Comparison of ENCODE assay signal across 7 cellular contexts in genomic region chr7:27154901-27155815, GRCh38. TPM values are rescaled to one million over a fixed set of nuclear protein-coding genes. Genes with fewer than 3 reads are reported as not detected.
DNase-seq lines count a peak whose midpoint lies in the region; ATAC-seq and TF ChIP-seq lines count a peak whose summit lies in the region.

No MANE protein-coding gene starts in this region.

- H3K9ac ChIP-seq in IMR-90 (ENCODE audit: low read depth, low read length) (peak overlapping the region; percentile 44; the same call in 1 of the 2 replicates), subcutaneous abdominal adipose tissue (ENCODE audit: low read length in 5 of 5) (peak overlapping the region in 3 of 5 donors; percentile 10 to 77 (median 72))

- dilution Hi-C loops in IMR-90 (cut with HindIII; ENCODE audit: low sequenced_read_pairs, unreplicated experiment): no loop called here

- in situ Hi-C loops in IMR-90 (cut with MboI; ENCODE audit: low sequenced_read_pairs): loop anchor here (5.0 kb wide), 2 partner anchors 788 to 1303 kb away; no protein-coding TSS in a partner anchor

- TF ChIP-seq RAD21 in IMR-90 (IDR thresholded peaks at IDR 0.05; ENCODE audit: low read length): no peak

- no peak overlapping the region for H2BK20ac ChIP-seq in IMR-90 (ENCODE audit: low read depth, low read length)

- H3K4ac ChIP-seq in IMR-90 (ENCODE audit: low read depth, low read length): 0 out of 2 replicates have a peak overlapping the region, but pooled peaks have one; percentile 3

- H2BK120ac ChIP-seq in IMR-90 (ENCODE audit: low read depth, low read length): no peak overlapping the region

- 0 out of 4 replicates have a peak, but pooled peaks cover 0 to 10% of the 10 kb centered on the region in 2 experiments for H3K79me1 ChIP-seq in IMR-90 (ENCODE audit: low read depth in 1 of 2, low read length in 2 of 2)

- no peak for ATAC-seq in IMR-90 (ENCODE audit: low read depth)

- WGBS in IMR-90 (ENCODE audit: extremely low coverage in 2 of 2, insufficient read length in 1 of 2), 2 experiments: 61% methylated on average over 32 of the region's 48 CpGs; no CpG with 5 or more reads in 1 of the 2 experiments

- H3K23ac ChIP-seq in IMR-90 (ENCODE audit: low read depth, low read length): peak overlapping the region; percentile 7; the same call in 1 of the 2 replicates

- peak overlapping the region; percentile 88 for H3K4me2 ChIP-seq in IMR-90 (ENCODE audit: low read depth, low read length)

- H3K4me1 ChIP-seq in IMR-90 (ENCODE audit: control insufficient read depth, insufficient read depth, low read length) (peaks cover 6% of the 10 kb centered on the region; the same call in 1 of the 2 replicates), subcutaneous abdominal adipose tissue (ENCODE audit: control insufficient read depth in 5 of 5, insufficient read depth in 5 of 5, low read length in 5 of 5) (peaks cover 4 to 65% (median 63%) of the 10 kb centered on the region in 5 donors)

- DNase-seq in IMR-90: no peak
- peak; percentile 47 for DNase-seq in activated T-cell treated with anti-CD3 and anti-CD28 coated beads for 4 hours
- DNase-seq in left kidney (ENCODE audit: low read depth, low spot score): peak; percentile 80
- no peak for DNase-seq in C1 segment of cervical spinal cord (lab: John Stamatoyannopoulos, UW)
- DNase-seq in NCI-H1417 treated with DMSO at 0.1 percent for 48 hours (lab: John Stamatoyannopoulos, UW): no peak
- DNase-seq in amniotic stem cell (lab: John Stamatoyannopoulos, UW): no peak

- no peak overlapping the region for H3K18ac ChIP-seq in IMR-90 (ENCODE audit: low read depth, low read length)

- H3K4me3 ChIP-seq in IMR-90 (ENCODE audit: insufficient read depth, low read depth, low read length) (peak overlapping the region; percentile 69; the same call in 1 of the 2 replicates), subcutaneous abdominal adipose tissue (ENCODE audit: low read depth in 1 of 5, low read length in 5 of 5) (peak overlapping the region; percentile 75 to 92 (median 82))

- TF ChIP-seq CTCF in IMR-90 (conservative IDR thresholded peaks at IDR 0.05; ENCODE audit: low read depth, low read length): no peak

- no peak overlapping the region for H2BK15ac ChIP-seq in IMR-90 (ENCODE audit: low read depth, low read length)

- peak overlapping the region; percentile 38 for H2AFZ ChIP-seq in IMR-90 (replicated peaks; ENCODE audit: low read length, poor library complexity)

- no peak overlapping the region for H2BK5ac ChIP-seq in IMR-90 (ENCODE audit: low read depth, low read length, poor library complexity, severe bottlenecking)

- H3K36me3 ChIP-seq in IMR-90 (ENCODE audit: control insufficient read depth, insufficient read depth, low read length) (no peaks in the 10 kb centered on the region), subcutaneous abdominal adipose tissue (ENCODE audit: control insufficient read depth in 5 of 5, insufficient read depth in 5 of 5, low read length in 5 of 5) (no peaks in the 10 kb centered on the region)

- H3K56ac ChIP-seq in IMR-90 (ENCODE audit: extremely low read depth, insufficient read depth, low read length): no peak overlapping the region

- CTCF ChIA-PET in IMR-90 (lab: Yijun Ruan, JAX): no interaction called here

- H3K27ac ChIP-seq in IMR-90 (ENCODE audit: insufficient read depth, low read length): peak overlapping the region; percentile 34
- peak overlapping the region; percentile 95 for H3K27ac ChIP-seq in subcutaneous abdominal adipose tissue (ENCODE audit: low read depth, low read length)

- TF ChIP-seq POLR2A in IMR-90 (IDR thresholded peaks at IDR 0.05; ENCODE audit: low read depth, low read length): no peak

- no peak overlapping the region for H2AK9ac ChIP-seq in IMR-90 (replicated peaks; ENCODE audit: low read depth, low read length, poor library complexity)

- H4K8ac ChIP-seq in IMR-90 (ENCODE audit: low read depth in 2 of 2, low read length in 2 of 2): peak overlapping the region; percentile 6 to 90; a peak in 2 of 4 replicates

- H4K5ac ChIP-seq in IMR-90 (ENCODE audit: low read depth, low read length): no peak overlapping the region; the same call in 1 of the 2 replicates

- H3K27me3 ChIP-seq in IMR-90 (ENCODE audit: control insufficient read depth, insufficient read depth, low read length) (no peaks in the 10 kb centered on the region; the same call in 1 of the 2 replicates), subcutaneous abdominal adipose tissue (ENCODE audit: control insufficient read depth in 5 of 5, insufficient read depth in 4 of 5, low read length in 5 of 5) (peaks cover 0 to 27% (median 0%) of the 10 kb centered on the region in 5 donors)

- no peak overlapping the region for H2AK5ac ChIP-seq in IMR-90 (ENCODE audit: low read depth, low read length)

- H4K20me1 ChIP-seq in IMR-90 (ENCODE audit: insufficient read depth, low read length): no peaks in the 10 kb centered on the region

- POLR2A ChIA-PET in IMR-90 (lab: Charles Lee; ENCODE audit: unreplicated experiment): no interaction called here

- intact Hi-C loops in IMR-90 (cut with micrococcal nuclease): no loop called here

- no peaks in the 10 kb centered on the region for H3K9me3 ChIP-seq in IMR-90 (ENCODE audit: control insufficient read depth, insufficient read depth, low read length)
- no peaks in the 10 kb centered on the region for H3K9me3 ChIP-seq in subcutaneous abdominal adipose tissue (ENCODE audit: control insufficient read depth in 5 of 5, low read length in 5 of 5)

- no peak overlapping the region for H4K91ac ChIP-seq in IMR-90 (ENCODE audit: insufficient read depth, low read depth, low read length)

- H3K14ac ChIP-seq in IMR-90 (replicated peaks; ENCODE audit: low read depth, low read length): 0 out of 2 replicates have a peak overlapping the region, but pooled peaks have one; percentile 8

- H3K9me1 ChIP-seq in IMR-90 (ENCODE audit: insufficient read depth, low read length): peaks cover 3% of the 10 kb centered on the region; the same call in 1 of the 2 replicates

- no TSS peak for BruUV-seq in IMR-90 (replicated peaks; lab: Mats Ljungman, UMichigan)

TF ChIP-seq in IMR-90, 13 proteins besides CTCF, POLR2A, EP300 and RAD21:
- TF ChIP-seq FOS (IDR thresholded peaks at IDR 0.05; ENCODE audit: low read depth, low read length) (no peak), NFE2L2 (IDR thresholded peaks at IDR 0.05; ENCODE audit: low read depth, low read length) (no peak), RCOR1 (IDR thresholded peaks at IDR 0.05; ENCODE audit: insufficient replicate concordance, low read length) (no peak), USF2 (IDR thresholded peaks at IDR 0.05; ENCODE audit: low read depth, low read length) (no peak), ELK1 (IDR thresholded peaks at IDR 0.05; ENCODE audit: borderline replicate concordance, low read depth, low read length) (no peak), MXI1 (IDR thresholded peaks at IDR 0.05; ENCODE audit: borderline replicate concordance, low read depth, low read length) (no peak), SMC3 (IDR thresholded peaks at IDR 0.05; ENCODE audit: low read depth, low read length) (no peak), RFX5 (IDR thresholded peaks at IDR 0.05; ENCODE audit: low read depth, low read length) (no peak), CEBPB (IDR thresholded peaks at IDR 0.05; ENCODE audit: low read depth, low read length) (no peak), CHD1 (IDR thresholded peaks at IDR 0.05; ENCODE audit: low read depth, low read length) (no peak), BHLHE40 (IDR thresholded peaks at IDR 0.05; ENCODE audit: low read depth, low read length) (no peak), MAFK (IDR thresholded peaks at IDR 0.05; ENCODE audit: low read depth, low read length) (no peak), MAZ (IDR thresholded peaks at IDR 0.05; ENCODE audit: borderline replicate concordance, low read depth, low read length) (no peak)

RNA-seq across cellular contexts. Expression of gene HOXA7, which starts 1.3 kb away (rescaled TPM):
- under 0.01 and 0.18 TPM in 2 replicates for total RNA-seq in IMR-90 (2012; rRNA removed)
- polyA plus RNA-seq in IMR-90 (2012; rRNA removed): 1.7 TPM in 2 replicates
- polyA plus RNA-seq in IMR-90 (2012; cell fraction: cytosol; rRNA removed): 2.0 and 2.2 TPM in 2 replicates
- polyA plus RNA-seq in IMR-90 (2012; cell fraction: nucleus; rRNA removed; ENCODE audit: low replicate concordance): 0.51 and 0.71 TPM in 2 replicates

RNA-seq across cellular contexts. Expression of gene HOXA3, which starts 2.8 kb away (rescaled TPM):
- 0.83 and 0.90 TPM in 2 replicates for total RNA-seq in IMR-90 (2012; rRNA removed)
- polyA plus RNA-seq in IMR-90 (2012; rRNA removed): 5.4 and 8.8 TPM in 2 replicates
- polyA plus RNA-seq in IMR-90 (2012; cell fraction: cytosol; rRNA removed): 4.3 and 8.1 TPM in 2 replicates
- polyA plus RNA-seq in IMR-90 (2012; cell fraction: nucleus; rRNA removed; ENCODE audit: low replicate concordance): 17.8 and 28.7 TPM in 2 replicates

RNA-seq across cellular contexts. Expression of gene HOXA6, which starts 7.6 kb away (rescaled TPM):
- total RNA-seq in IMR-90 (2012; rRNA removed): 1.4 and 1.7 TPM in 2 replicates
- polyA plus RNA-seq in IMR-90 (2012; rRNA removed): 1.8 and 2.1 TPM in 2 replicates
- 0.50 and 1.7 TPM in 2 replicates for polyA plus RNA-seq in IMR-90 (2012; cell fraction: cytosol; rRNA removed)
- polyA plus RNA-seq in IMR-90 (2012; cell fraction: nucleus; rRNA removed; ENCODE audit: low replicate concordance): 3.9 and 5.3 TPM in 2 replicates

RNA-seq across cellular contexts. Expression of gene HOXA9, which starts 10.2 kb away (rescaled TPM):
- 0.18 and 0.28 TPM in 2 replicates for total RNA-seq in IMR-90 (2012; rRNA removed)
- 0.32 and 0.59 TPM in 2 replicates for polyA plus RNA-seq in IMR-90 (2012; rRNA removed)
- polyA plus RNA-seq in IMR-90 (2012; cell fraction: cytosol; rRNA removed): 0.10 and 0.26 TPM in 2 replicates
- 0.59 and 0.63 TPM in 2 replicates for polyA plus RNA-seq in IMR-90 (2012; cell fraction: nucleus; rRNA removed; ENCODE audit: low replicate concordance)

RNA-seq across cellular contexts. Expression of gene HOXA5, which starts 11.7 kb away (rescaled TPM):
- 19.9 and 23.9 TPM in 2 replicates for total RNA-seq in IMR-90 (2012; rRNA removed)
- 28.1 and 29.4 TPM in 2 replicates for polyA plus RNA-seq in IMR-90 (2012; rRNA removed)
- polyA plus RNA-seq in IMR-90 (2012; cell fraction: cytosol; rRNA removed): 27.6 and 56.3 TPM in 2 replicates
- polyA plus RNA-seq in IMR-90 (2012; cell fraction: nucleus; rRNA removed; ENCODE audit: low replicate concordance): 34.9 and 41.0 TPM in 2 replicates

Comparison
In these comparisons a context has a peak if more than half of its experiments do, and no peak if none do; other contexts are left out.
1. DNase-seq: peak in activated T-cell treated with anti-CD3 and anti-CD28 coated beads for 4 hours (single experiment) and left kidney (single experiment); none in IMR-90 (single experiment), C1 segment of cervical spinal cord (0 of 14), NCI-H1417 treated with DMSO at 0.1 percent for 48 hours (single experiment) and amniotic stem cell (single experiment).